8 cellular contexts compared by ENCODE assay signal in the genomic region with DNA sequence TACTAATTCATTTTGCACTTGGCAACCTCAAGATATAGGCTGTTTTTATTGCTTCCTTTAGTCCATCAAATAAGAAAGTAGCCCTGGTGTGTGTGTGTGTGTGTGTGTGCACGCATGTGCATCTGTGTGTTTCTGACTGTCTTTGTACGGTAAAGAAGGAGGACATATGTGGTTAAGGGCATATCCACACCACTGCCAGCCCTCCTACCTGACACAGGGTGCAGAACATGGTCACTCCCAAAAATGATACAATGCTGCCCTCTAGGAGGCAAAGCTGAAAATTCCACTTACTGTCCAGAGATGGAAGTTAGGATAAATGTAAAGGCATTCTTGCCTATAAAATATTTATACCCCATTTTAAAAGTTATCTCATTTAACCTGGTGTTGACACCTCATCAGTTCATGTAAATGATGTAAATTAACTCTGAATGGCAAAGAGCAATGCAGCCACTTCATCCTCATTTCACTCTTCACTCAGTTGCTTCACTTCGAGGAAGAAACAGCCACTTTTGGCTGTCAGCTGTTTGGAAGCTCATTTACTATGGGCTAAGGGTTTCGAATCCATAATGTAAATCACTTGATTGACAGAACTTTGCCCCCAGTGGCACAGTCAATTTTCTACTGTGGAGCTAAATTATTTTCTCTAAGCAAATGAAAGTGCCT.
DNase-seq lines count a peak whose midpoint lies in the region; ATAC-seq and TF ChIP-seq lines count a peak whose summit lies in the region.

No MANE protein-coding gene starts in this region.

- peaks cover 5% of the 10 kb centered on the region for H3K27me3 Mint-ChIP-seq in T-helper 17 cell

- peak; percentile 67 for TF ChIP-seq CTCF in astrocyte of the spinal cord (IDR thresholded peaks at IDR 0.05; ENCODE audit: low read depth, low read length)
- TF ChIP-seq CTCF in thoracic aorta (IDR thresholded peaks at IDR 0.05) = peak; percentile 57

- peak; percentile 74 for DNase-seq in D341Med (ENCODE audit: low spot score)
- DNase-seq in NCI-H345 treated with DMSO at 0.1 percent for 48 hours (lab: John Stamatoyannopoulos, UW; ENCODE audit: unreplicated experiment) = peak; percentile 76
- peak; percentile 71 for DNase-seq in astrocyte of the spinal cord (ENCODE audit: low read depth, low spot score)
- DNase-seq in iPS-NIHi7 (ENCODE audit: extremely low spot score) = peak; percentile 85
- DNase-seq in thoracic aorta (ENCODE audit: low spot score) = no peak
- no peak for DNase-seq in T-helper 17 cell

- H3K4me1 ChIP-seq in thoracic aorta (ENCODE audit: control insufficient read depth in 1 of 2, low read depth in 2 of 2) = no peaks in the 10 kb centered on the region

- no peak overlapping the region for H3K27ac Mint-ChIP-seq in T-helper 17 cell

- H3K9me3 ChIP-seq in thoracic aorta = no peaks in the 10 kb centered on the region
- no peaks in the 10 kb centered on the region for H3K9me3 ChIP-seq in T-helper 17 cell (ENCODE audit: control insufficient read depth, low read length, poor library complexity, severe bottlenecking)

- no peaks in the 10 kb centered on the region for H3K27me3 ChIP-seq in thoracic aorta (replicated peaks; ENCODE audit: insufficient read depth)

- H3K4me3 Mint-ChIP-seq in T-helper 17 cell = no peak overlapping the region

- H3K27ac ChIP-seq in thoracic aorta = no peak overlapping the region

- no peak overlapping the region for H3K4me3 ChIP-seq in astrocyte of the spinal cord (ENCODE audit: low read depth, low read length)
- no peak overlapping the region for H3K4me3 ChIP-seq in thoracic aorta

- peak; percentile 75 for ATAC-seq in GM18907 (IDR thresholded peaks at IDR 0.05; ENCODE audit: unreplicated experiment)
- ATAC-seq in HG03432 (IDR thresholded peaks at IDR 0.05; ENCODE audit: unreplicated experiment) = peak; percentile 75
- ATAC-seq in thoracic aorta (ENCODE audit: insufficient number of reproducible peaks, low FRiP score, low read depth) = no peak
- no peak for ATAC-seq in T-helper 17 cell

- in situ Hi-C loops in astrocyte of the spinal cord (cut with HindIII; ENCODE audit: low sequenced_read_pairs) = no loop called here

- no peaks in the 10 kb centered on the region for H3K36me3 Mint-ChIP-seq in T-helper 17 cell (ENCODE audit: low read depth)

- H3K36me3 ChIP-seq in thoracic aorta = no peaks in the 10 kb centered on the region

- H3K4me1 Mint-ChIP-seq in T-helper 17 cell = no peaks in the 10 kb centered on the region

Comparison
In these comparisons a context has a peak if more than half of its experiments do, and no peak if none do; other contexts are left out.
1. DNase-seq: peak in D341Med (single experiment), NCI-H345 treated with DMSO at 0.1 percent for 48 hours (single experiment), astrocyte of the spinal cord (single experiment) and iPS-NIHi7 (single experiment); none in thoracic aorta (single experiment) and T-helper 17 cell (0 of 3).
2. ATAC-seq: peak in GM18907 (single experiment) and HG03432 (single experiment); none in thoracic aorta (single experiment) and T-helper 17 cell (single experiment).